Comparison of ENCODE assay signal across 8 cellular contexts in the genomic region with DNA sequence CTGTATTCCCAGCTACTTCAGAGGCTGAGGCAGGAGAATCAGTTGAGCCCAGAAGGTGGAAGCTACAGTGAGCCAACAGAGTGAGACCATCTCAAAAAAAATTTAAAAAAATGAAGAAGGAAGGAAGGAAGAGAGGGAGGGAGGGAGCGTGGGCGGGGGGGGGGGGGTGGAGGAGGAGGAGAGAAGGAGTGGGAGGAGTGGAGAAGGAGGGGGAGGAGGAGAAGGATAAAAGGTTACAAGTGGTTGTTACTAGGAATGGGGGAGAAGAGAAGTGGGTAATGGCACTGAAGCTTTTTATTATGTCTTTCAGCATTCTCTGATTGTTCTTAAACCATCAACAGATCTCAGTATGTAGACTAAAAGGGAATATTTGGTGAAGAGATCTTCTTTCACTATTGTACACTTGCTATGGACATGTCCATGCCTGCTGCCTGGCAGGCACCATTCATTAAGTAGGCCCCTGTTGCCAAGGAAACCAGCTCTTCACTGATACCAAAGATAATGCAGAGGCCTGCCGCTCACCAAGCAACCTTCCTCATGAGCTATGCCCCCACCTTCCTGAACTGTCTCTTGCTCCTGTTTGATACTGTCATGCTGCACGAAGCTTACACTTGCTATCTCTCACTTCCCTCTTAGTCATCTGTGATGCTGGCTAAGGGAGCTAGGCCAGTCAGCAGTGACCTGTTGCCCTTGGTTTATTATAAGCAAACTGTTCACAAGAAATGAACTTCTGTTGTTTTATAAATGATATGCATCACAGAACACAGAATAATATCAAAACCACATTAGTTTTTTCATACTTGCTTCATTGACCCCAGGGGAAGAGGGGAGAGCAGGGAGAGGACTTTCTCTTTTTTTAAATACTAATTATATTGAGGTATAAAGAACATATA. TPM values are rescaled to one million over a fixed set of nuclear protein-coding genes. Genes with fewer than 3 reads are reported as not detected.
A peak's percentile ranks its signal among the peaks of the same experiment; 100 is the strongest.
DNase-seq lines count a peak whose midpoint lies in the region; ATAC-seq, FAIRE-seq and TF ChIP-seq lines count a peak whose summit lies in the region.

No MANE protein-coding gene starts in this region.

- DNase-seq in A172 (ENCODE audit: low spot score) (peak; percentile 81), NCI-H1092 (lab: John Stamatoyannopoulos, UW) (peak; percentile 77), SJCRH30 (peak; percentile 14 to 30), cardiac fibroblast (ENCODE audit: low read depth in 2 of 2) (peak; percentile 51 to 64), medulla oblongata (ENCODE audit: extremely low spot score) (peak; percentile 43), urothelium cell line (ENCODE audit: low spot score) (peak; percentile 31)

- no peaks in the 10 kb centered on the region for H3K27me3 ChIP-seq in SJCRH30

- H3K36me3 ChIP-seq in SJCRH30: no peaks in the 10 kb centered on the region

- TF ChIP-seq CTCF in cardiac fibroblast (IDR thresholded peaks at IDR 0.05; ENCODE audit: low read depth, low read length): no peak

- no peaks in the 10 kb centered on the region for H3K9me3 ChIP-seq in SJCRH30 (replicated peaks)

- ATAC-seq in GM18502 (IDR thresholded peaks at IDR 0.05; ENCODE audit: poor library complexity, unreplicated experiment) (peak; percentile 100), HG02759 (IDR thresholded peaks at IDR 0.05; ENCODE audit: unreplicated experiment) (peak; percentile 99)

- no peak for FAIRE-seq in urothelium cell line (lab: Jason Lieb, UNC)

- H3K4me3 ChIP-seq in SJCRH30 (no peak overlapping the region), cardiac fibroblast (replicated peaks in 1 of 2; ENCODE audit: low read depth in 2 of 2, low read length in 2 of 2) (no peak overlapping the region)

- no peaks in the 10 kb centered on the region for H3K4me1 ChIP-seq in SJCRH30

- no peak overlapping the region for H3K27ac ChIP-seq in SJCRH30

RNA-seq across cellular contexts. Expression of gene EPM2AIP1, which starts 23.1 kb away (rescaled TPM):
- total RNA-seq in A172 (2014; rRNA removed; shearing (Covaris generic)): 15.1 and 24.2 TPM in 2 replicates
- total RNA-seq in SJCRH30 (2014; rRNA removed; shearing (Covaris generic)): 13.4 and 15.2 TPM in 2 replicates

RNA-seq across cellular contexts. Expression of gene MLH1, which starts 23.5 kb away (rescaled TPM):
- total RNA-seq in A172 (2014; rRNA removed; shearing (Covaris generic)): 82.6 and 111 TPM in 2 replicates
- total RNA-seq in SJCRH30 (2014; rRNA removed; shearing (Covaris generic)): 37.1 and 40.7 TPM in 2 replicates

RNA-seq across cellular contexts. Expression of gene TRANK1, which starts 24.9 kb away (rescaled TPM):
- 3.8 and 7.0 TPM in 2 replicates for total RNA-seq in A172 (2014; rRNA removed; shearing (Covaris generic))
- under 0.01 and 0.12 TPM in 2 replicates for total RNA-seq in SJCRH30 (2014; rRNA removed; shearing (Covaris generic))

Comparison
In these comparisons a context has a peak if more than half of its experiments do, and no peak if none do; other contexts are left out.
1. DNase-seq: peak in every context shown above with its lines; median percentile 81 in A172; 77 in NCI-H1092; 58 in cardiac fibroblast; 43 in medulla oblongata; 31 in urothelium cell line; 22 in SJCRH30.